Comparison of ENCODE assay signal across 1 cellular context in the genomic region with DNA sequence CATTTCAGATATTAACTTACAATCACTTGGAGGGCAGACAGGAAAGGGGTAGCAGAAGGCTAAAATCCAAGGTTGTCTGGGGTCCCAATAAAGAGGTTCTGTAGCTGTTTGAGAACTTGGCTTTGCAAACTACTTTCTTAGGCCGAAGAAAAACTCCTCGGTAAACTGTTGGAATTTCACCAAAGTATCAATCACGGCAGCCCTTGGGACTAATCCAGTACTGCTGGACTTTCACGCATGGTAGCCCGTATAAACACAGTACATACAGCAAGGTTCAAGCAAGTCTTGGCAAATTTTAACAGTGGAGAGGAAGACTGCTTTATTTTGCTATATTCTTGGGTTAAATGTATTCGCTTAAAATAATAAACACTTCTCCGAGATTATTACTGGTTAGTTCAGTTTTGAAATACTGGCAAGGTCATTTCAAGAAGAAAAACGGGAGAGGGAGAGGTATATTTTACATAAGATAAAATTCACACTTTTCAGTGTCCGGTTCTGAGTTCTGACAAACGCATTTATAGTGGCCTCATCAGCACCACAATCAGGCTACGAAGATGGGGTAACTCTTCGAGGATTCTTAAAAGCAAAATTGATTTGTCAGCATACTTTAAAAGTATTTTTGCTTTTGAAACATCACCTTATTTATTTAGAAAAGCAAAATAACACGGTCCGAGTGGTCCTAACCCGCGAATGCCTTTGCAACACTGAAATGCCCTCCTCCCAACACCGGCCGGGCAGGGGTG.
TF ChIP-seq lines count a peak whose summit lies in the region.

No MANE protein-coding gene starts in this region.

TF ChIP-seq in GM23338, 12 proteins besides CTCF, POLR2A, EP300 and RAD21 (continued from another document):
- TF ChIP-seq, protein P1, sequence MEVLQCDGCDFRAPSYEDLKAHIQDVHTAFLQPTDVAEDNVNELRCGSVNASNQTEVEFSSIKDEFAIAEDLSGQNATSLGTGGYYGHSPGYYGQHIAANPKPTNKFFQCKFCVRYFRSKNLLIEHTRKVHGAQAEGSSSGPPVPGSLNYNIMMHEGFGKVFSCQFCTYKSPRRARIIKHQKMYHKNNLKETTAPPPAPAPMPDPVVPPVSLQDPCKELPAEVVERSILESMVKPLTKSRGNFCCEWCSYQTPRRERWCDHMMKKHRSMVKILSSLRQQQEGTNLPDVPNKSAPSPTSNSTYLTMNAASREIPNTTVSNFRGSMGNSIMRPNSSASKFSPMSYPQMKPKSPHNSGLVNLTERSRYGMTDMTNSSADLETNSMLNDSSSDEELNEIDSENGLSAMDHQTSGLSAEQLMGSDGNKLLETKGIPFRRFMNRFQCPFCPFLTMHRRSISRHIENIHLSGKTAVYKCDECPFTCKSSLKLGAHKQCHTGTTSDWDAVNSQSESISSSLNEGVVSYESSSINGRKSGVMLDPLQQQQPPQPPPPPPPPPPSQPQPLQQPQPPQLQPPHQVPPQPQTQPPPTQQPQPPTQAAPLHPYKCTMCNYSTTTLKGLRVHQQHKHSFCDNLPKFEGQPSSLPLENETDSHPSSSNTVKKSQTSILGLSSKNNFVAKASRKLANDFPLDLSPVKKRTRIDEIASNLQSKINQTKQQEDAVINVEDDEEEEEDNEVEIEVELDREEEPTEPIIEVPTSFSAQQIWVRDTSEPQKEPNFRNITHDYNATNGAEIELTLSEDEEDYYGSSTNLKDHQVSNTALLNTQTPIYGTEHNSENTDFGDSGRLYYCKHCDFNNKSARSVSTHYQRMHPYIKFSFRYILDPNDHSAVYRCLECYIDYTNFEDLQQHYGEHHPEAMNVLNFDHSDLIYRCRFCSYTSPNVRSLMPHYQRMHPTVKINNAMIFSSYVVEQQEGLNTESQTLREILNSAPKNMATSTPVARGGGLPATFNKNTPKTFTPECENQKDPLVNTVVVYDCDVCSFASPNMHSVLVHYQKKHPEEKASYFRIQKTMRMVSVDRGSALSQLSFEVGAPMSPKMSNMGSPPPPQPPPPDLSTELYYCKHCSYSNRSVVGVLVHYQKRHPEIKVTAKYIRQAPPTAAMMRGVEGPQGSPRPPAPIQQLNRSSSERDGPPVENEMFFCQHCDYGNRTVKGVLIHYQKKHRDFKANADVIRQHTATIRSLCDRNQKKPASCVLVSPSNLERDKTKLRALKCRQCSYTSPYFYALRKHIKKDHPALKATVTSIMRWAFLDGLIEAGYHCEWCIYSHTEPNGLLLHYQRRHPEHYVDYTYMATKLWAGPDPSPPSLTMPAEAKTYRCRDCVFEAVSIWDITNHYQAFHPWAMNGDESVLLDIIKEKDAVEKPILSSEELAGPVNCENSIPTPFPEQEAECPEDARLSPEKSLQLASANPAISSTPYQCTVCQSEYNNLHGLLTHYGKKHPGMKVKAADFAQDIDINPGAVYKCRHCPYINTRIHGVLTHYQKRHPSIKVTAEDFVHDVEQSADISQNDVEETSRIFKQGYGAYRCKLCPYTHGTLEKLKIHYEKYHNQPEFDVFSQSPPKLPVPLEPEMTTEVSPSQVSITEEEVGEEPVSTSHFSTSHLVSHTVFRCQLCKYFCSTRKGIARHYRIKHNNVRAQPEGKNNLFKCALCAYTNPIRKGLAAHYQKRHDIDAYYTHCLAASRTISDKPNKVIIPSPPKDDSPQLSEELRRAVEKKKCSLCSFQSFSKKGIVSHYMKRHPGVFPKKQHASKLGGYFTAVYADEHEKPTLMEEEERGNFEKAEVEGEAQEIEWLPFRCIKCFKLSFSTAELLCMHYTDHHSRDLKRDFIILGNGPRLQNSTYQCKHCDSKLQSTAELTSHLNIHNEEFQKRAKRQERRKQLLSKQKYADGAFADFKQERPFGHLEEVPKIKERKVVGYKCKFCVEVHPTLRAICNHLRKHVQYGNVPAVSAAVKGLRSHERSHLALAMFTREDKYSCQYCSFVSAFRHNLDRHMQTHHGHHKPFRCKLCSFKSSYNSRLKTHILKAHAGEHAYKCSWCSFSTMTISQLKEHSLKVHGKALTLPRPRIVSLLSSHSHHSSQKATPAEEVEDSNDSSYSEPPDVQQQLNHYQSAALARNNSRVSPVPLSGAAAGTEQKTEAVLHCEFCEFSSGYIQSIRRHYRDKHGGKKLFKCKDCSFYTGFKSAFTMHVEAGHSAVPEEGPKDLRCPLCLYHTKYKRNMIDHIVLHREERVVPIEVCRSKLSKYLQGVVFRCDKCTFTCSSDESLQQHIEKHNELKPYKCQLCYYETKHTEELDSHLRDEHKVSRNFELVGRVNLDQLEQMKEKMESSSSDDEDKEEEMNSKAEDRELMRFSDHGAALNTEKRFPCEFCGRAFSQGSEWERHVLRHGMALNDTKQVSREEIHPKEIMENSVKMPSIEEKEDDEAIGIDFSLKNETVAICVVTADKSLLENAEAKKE (CRISPR knock-in tag; IDR thresholded peaks at IDR 0.05) = no peak
- TF ChIP-seq ETS1 (IDR thresholded peaks at IDR 0.05) (no peak), STAT1 (IDR thresholded peaks at IDR 0.05; ENCODE audit: unreplicated experiment) (no peak)
